15 cellular contexts compared by ENCODE assay signal in the genomic region with DNA sequence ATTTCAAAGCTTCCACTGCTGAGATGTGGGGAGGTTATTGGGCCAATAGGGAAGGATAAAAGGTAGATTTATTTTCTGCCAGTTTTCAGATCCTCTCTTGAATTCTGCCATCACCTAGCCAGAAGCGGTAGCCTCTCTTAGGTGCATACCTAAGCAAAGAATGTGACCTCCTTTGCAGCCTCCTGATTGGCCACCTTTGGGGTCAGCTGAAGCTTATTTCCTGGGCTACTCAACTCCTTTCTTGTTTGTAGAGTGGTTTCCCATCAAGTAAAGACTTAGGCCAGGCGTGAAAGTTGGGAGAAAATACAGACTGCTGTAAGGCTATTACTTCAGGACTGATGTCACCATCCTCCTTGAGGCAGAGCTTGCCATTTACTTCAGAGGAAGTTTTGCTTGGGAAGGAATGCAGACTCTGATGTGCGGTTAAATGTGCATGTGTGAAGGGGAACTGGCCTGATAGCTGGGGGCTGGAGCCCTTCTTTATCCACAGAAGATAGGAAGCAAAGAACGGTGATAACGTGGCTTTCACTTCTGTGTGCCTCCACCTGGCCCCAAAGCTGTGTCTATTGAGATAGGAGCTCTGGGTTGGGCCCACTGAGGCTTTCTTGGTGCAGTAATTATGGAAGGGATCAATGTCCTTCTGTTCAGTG.
"Had no signal": no experiment of that assay in that cellular context is flagged by ENCODE, and none has a peak within 500 bp of the region (broad histone marks: within the 10 kb centered on the region; RNA-seq: fewer than 3 reads in every experiment).

No MANE protein-coding gene starts in this region.

- H3K27ac ChIP-seq: adrenal gland, esophagus squamous epithelium had no signal

- H3K9me3 ChIP-seq: adrenal gland, esophagus squamous epithelium had no signal

- H3K4me3 ChIP-seq: adrenal gland, esophagus squamous epithelium had no signal

- DNase-seq: activated CD4-positive, alpha-beta T cell treated with anti-CD3 and anti-CD28 coated beads for 36 hours; activated CD4-positive, alpha-beta T cell treated with anti-CD3 and anti-CD28 coated beads, Interleukin-2, amount 50 U/mL, for 48 hours; activated gamma-delta T cell treated with Interleukin-2 at 50 U/mL for 16 hours; activated T-cell treated with anti-CD3 and anti-CD28 coated beads for 4 hours; adrenal gland; effector CD4-positive, alpha-beta T cell; esophagus squamous epithelium; immature natural killer cell; left ventricle myocardium superior; natural killer cell; stimulated activated naive B cell treated with anti-CD40 and anti-IgM and Interleukin-4, amounts not matched to agents 10 μg/mL and 1 μg/mL and 100 μg/mL, for 72 hours; T-helper 1 cell; T-helper 9 cell had no signal

- ATAC-seq: activated CD4-positive, alpha-beta T cell treated with anti-CD3 and anti-CD28 coated beads for 36 hours; activated naive CD4-positive, alpha-beta T cell treated with anti-CD3 and anti-CD28 coated beads, Interleukin-2, amount 50 U/mL, for 72 hours; left ventricle myocardium superior; natural killer cell; stimulated activated naive B cell treated with anti-CD40 and anti-IgM and Interleukin-4, amounts not matched to agents 10 μg/mL and 1 μg/mL and 100 μg/mL, for 72 hours had no signal

- H3K4me1 ChIP-seq: esophagus squamous epithelium had no signal

- H3K27me3 ChIP-seq: adrenal gland, esophagus squamous epithelium had no signal

- H3K36me3 ChIP-seq: adrenal gland had no signal

- FAIRE-seq: bronchial epithelial cell had no signal
